33 cellular contexts compared by ENCODE assay signal in genomic region chr21:46384556-46384955, GRCh38.
"Had no signal": no experiment of that assay in that cellular context is flagged by ENCODE, and none has a peak within 500 bp of the region (broad histone marks: within the 10 kb centered on the region; RNA-seq: fewer than 3 reads in every experiment).

No MANE protein-coding gene starts in this region.

- H3K4me1 Mint-ChIP-seq: activated B cell treated with CpG ODN at 0.5 μM for 24 hours; activated naive CD8-positive, alpha-beta T cell treated with anti-CD3 and anti-CD28 coated beads, Interleukin-2, amount 50 U/mL, for 24 hours; brain; T-helper 17 cell had no signal

- H3K4me1 ChIP-seq: Peyer's patch, SJCRH30 had no signal

- H3K27ac Mint-ChIP-seq: activated B cell treated with CpG ODN at 0.5 μM for 24 hours; activated CD4-positive, alpha-beta T cell treated with anti-CD3 and anti-CD28 coated beads, Interleukin-2, amount 10 ng/mL, durations not matched to agents 24 days and 14 days; activated CD8-positive, alpha-beta memory T cell treated with anti-CD3 and anti-CD28 coated beads, Interleukin-2, amount 10 ng/mL, durations not matched to agents 7 days and 5 days; activated naive CD8-positive, alpha-beta T cell treated with anti-CD3 and anti-CD28 coated beads, Interleukin-2, amount 50 U/mL, for 24 hours; activated T-cell treated with anti-CD3 and anti-CD28 coated beads, Interleukin-2, amount 50 U/mL, for 24 hours; activated T-helper 1 cell treated with anti-CD3 and anti-CD28 coated beads, Interleukin-12 subunit alpha, Interleukin-12 subunit beta, Interleukin-2, Interleukin-4 antibody, amounts not matched to agents 30 ng/mL and 10 ng/mL and 1 ng/mL, durations not matched to agents 14 hours and 24 hours and 36 hours; brain; T-helper 17 cell had no signal

- H3K4me2 ChIP-seq: SK-N-SH had no signal

- H3K9me3 ChIP-seq: Peyer's patch, SJCRH30, SK-N-SH had no signal

- DNase-seq: activated B cell treated with CpG ODN at 0.5 μM for 24 hours; activated CD4-positive, alpha-beta T cell treated with anti-CD3 and anti-CD28 coated beads for 1 hour; activated CD4-positive, alpha-beta T cell treated with anti-CD3 and anti-CD28 coated beads, Interleukin-2, amount 10 ng/mL, durations not matched to agents 24 days and 14 days; activated CD4-positive, alpha-beta T cell treated with anti-CD3 and anti-CD28 coated beads, Interleukin-2, amount 50 U/mL, for 48 hours; activated CD8-positive, alpha-beta memory T cell treated with anti-CD3 and anti-CD28 coated beads, Interleukin-2, amount 10 ng/mL, durations not matched to agents 7 days and 5 days; activated effector memory CD4-positive, alpha-beta T cell treated with Interleukin-2 at 50 U/mL for 16 hours; activated naive CD4-positive, alpha-beta T cell; activated naive CD8-positive, alpha-beta T cell treated with anti-CD3 and anti-CD28 coated beads, Interleukin-2, amount 50 U/mL, for 24 hours; activated T-cell treated with anti-CD3 and anti-CD28 coated beads, Interleukin-2, amount 50 U/mL, for 24 hours; amygdala; cerebellar nuclear complex; Karpas-422; MM.1S; NCI-H1105; NCI-H1436; NCI-H1694 treated with DMSO at 0.1 percent for 48 hours; NCI-H2029 treated with DMSO at 0.1 percent for 48 hours; NCI-H345; NCI-H510A; NCI-H526 treated with DMSO at 0.1 percent for 48 hours; NK-92 treated with Interleukin-12 subunit alpha and Interleukin-12 subunit beta, amount 100 ng/mL, for 24 hours; Peyer's patch; Right ventricle myocardium superior; SJCRH30; SK-N-SH; SW 1271; T-helper 17 cell; T-helper 9 cell had no signal

- H3K27me3 Mint-ChIP-seq: activated B cell treated with CpG ODN at 0.5 μM for 24 hours; activated CD4-positive, alpha-beta T cell treated with anti-CD3 and anti-CD28 coated beads, Interleukin-2, amount 10 ng/mL, durations not matched to agents 24 days and 14 days; activated CD8-positive, alpha-beta memory T cell treated with anti-CD3 and anti-CD28 coated beads, Interleukin-2, amount 10 ng/mL, durations not matched to agents 7 days and 5 days; activated naive CD8-positive, alpha-beta T cell treated with anti-CD3 and anti-CD28 coated beads, Interleukin-2, amount 50 U/mL, for 24 hours; activated T-cell treated with anti-CD3 and anti-CD28 coated beads, Interleukin-2, amount 50 U/mL, for 24 hours; T-helper 17 cell had no signal

- ATAC-seq: activated CD8-positive, alpha-beta memory T cell treated with anti-CD3 and anti-CD28 coated beads, Interleukin-2, amount 10 ng/mL, durations not matched to agents 7 days and 5 days; activated naive CD4-positive, alpha-beta T cell treated with anti-CD3 and anti-CD28 coated beads, Interleukin-2, amount 50 U/mL, for 72 hours; activated naive CD8-positive, alpha-beta T cell treated with anti-CD3 and anti-CD28 coated beads, Interleukin-2, amount 50 U/mL, for 24 hours; T-helper 17 cell had no signal

- H3K9ac ChIP-seq: SK-N-SH had no signal

- H3K27ac ChIP-seq: cardiac muscle cell, Peyer's patch, RWPE1, SJCRH30 had no signal

- H3K36me3 ChIP-seq: cardiac muscle cell had no signal

- H3K4me3 ChIP-seq: cardiac muscle cell, Peyer's patch, SJCRH30 had no signal

- H3K4me3 Mint-ChIP-seq: activated B cell treated with CpG ODN at 0.5 μM for 24 hours; activated CD4-positive, alpha-beta T cell treated with anti-CD3 and anti-CD28 coated beads, Interleukin-2, amount 10 ng/mL, durations not matched to agents 24 days and 14 days; activated CD8-positive, alpha-beta memory T cell treated with anti-CD3 and anti-CD28 coated beads, Interleukin-2, amount 10 ng/mL, durations not matched to agents 7 days and 5 days; activated naive CD8-positive, alpha-beta T cell treated with anti-CD3 and anti-CD28 coated beads, Interleukin-2, amount 50 U/mL, for 24 hours; activated T-cell treated with anti-CD3 and anti-CD28 coated beads, Interleukin-2, amount 50 U/mL, for 24 hours; activated T-helper 1 cell treated with anti-CD3 and anti-CD28 coated beads, Interleukin-12 subunit alpha, Interleukin-12 subunit beta, Interleukin-2, Interleukin-4 antibody, amounts not matched to agents 30 ng/mL and 10 ng/mL and 1 ng/mL, durations not matched to agents 14 hours and 24 hours and 36 hours; brain; T-helper 17 cell had no signal

- H3K27me3 ChIP-seq: cardiac muscle cell, Peyer's patch, SJCRH30 had no signal
